Comparison of ENCODE assay signal across 8 cellular contexts in the genomic region with DNA sequence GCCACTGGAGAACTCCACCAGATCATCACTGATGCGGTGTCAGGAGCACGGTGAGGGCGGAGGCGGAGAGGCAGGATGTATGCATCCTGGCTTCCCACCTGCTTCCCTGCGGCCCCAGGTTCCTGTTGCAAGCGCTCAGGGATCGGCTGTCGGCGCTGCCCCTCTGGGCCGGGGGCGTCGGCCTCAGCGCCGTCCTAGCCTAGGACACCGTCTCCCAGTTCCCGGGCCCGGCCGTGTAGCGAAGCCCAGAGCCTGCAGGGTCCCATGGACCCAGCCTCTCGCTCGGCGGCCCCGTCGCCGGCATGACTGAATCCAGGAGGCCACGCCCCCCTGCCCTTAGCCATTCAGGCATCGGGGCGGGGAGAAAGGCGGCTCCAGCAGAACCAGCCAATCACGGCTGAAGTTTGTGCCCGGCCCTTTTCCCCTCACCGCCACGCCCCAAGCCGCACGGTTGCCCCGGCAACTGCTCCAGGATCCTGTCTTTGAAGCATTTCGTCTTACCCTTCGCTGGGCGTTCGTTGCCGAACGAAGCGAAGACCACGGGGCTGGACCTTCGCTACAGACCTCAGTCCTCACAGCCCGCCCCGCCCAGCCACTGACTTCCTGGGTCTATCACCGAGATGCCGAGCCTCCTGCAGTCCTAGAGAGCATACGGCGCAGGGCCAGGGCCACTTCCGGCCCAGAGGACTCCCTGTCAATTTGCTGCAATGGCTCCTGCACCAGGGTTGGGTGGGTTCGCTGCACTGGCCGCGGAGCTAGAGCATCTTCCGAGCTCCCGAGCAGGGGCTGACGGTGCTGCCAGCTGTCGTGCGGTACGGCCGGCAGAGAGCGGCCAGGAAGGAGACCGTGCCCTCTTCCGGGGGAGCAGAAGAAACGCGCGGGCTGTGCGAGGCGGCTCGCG. TPM values are rescaled to one million over a fixed set of nuclear protein-coding genes. Genes with fewer than 3 reads are reported as not detected.
A peak's percentile ranks its signal among the peaks of the same experiment; 100 is the strongest.
DNase-seq lines count a peak whose midpoint lies in the region; ATAC-seq, FAIRE-seq and TF ChIP-seq lines count a peak whose summit lies in the region.

No MANE protein-coding gene starts in this region.

- H3K4me3 ChIP-seq in GM12864 (ENCODE audit: low read depth, low read length), result peak overlapping the region; percentile 77
- H3K4me3 ChIP-seq in SK-N-SH (ENCODE audit: low read depth in 2 of 2, low read length in 1 of 2), result peak overlapping the region; percentile 61 to 83
- peak overlapping the region; percentile 60 to 90 (median 62) for H3K4me3 ChIP-seq in pancreas
- peak overlapping the region; percentile 77 to 87 for H3K4me3 ChIP-seq in tibial artery

- H3K4me2 ChIP-seq in SK-N-SH, result peak overlapping the region; percentile 97

- H3K79me2 ChIP-seq in SK-N-SH (ENCODE audit: insufficient read depth), result peaks cover 4% of the 10 kb centered on the region; the same call in 1 of the 2 replicates

- H3K36me3 ChIP-seq in SK-N-SH (replicated peaks in 1 of 2; ENCODE audit: control insufficient read depth in 1 of 2, insufficient read depth in 2 of 2, low read length in 1 of 2) (peaks cover 27 to 29% of the 10 kb centered on the region in 2 experiments), pancreas (peaks cover 0 to 9% (median 6%) of the 10 kb centered on the region in 3 donors), tibial artery (peaks cover 11 to 20% (median 19%) of the 10 kb centered on the region in 3 donors)

- ATAC-seq in HG02610 (IDR thresholded peaks at IDR 0.05; ENCODE audit: unreplicated experiment) (peak; percentile 87), pancreas (peak; percentile 95 to 99 (median 96))
- peak; percentile 91 to 94 for ATAC-seq in activated naive CD4-positive, alpha-beta T cell treated with anti-CD3 and anti-CD28 coated beads, Interleukin-2, amount 50 U/mL, for 72 hours

- POLR2A ChIA-PET in SK-N-SH (lab: Yijun Ruan, JAX), result interaction anchor here (0.7 kb wide), 1 partner anchor 26 kb away, joined by 3 read pairs; no protein-coding TSS in a partner anchor

- peak; percentile 23 for TF ChIP-seq CTCF in GM12864 (IDR thresholded peaks at IDR 0.05; ENCODE audit: low read depth, low read length, missing control alignments)
- TF ChIP-seq CTCF in SK-N-SH (IDR thresholded peaks at IDR 0.05), result no peak
- TF ChIP-seq CTCF in pancreas (IDR thresholded peaks at IDR 0.05), result no peak
- TF ChIP-seq CTCF in tibial artery (IDR thresholded peaks at IDR 0.05), result no peak

- H3K27me3 ChIP-seq in SK-N-SH (ENCODE audit: insufficient read depth), result no peaks in the 10 kb centered on the region
- H3K27me3 ChIP-seq in pancreas, result no peaks in the 10 kb centered on the region
- no peaks in the 10 kb centered on the region for H3K27me3 ChIP-seq in tibial artery

- CTCF ChIA-PET in SK-N-SH (lab: Yijun Ruan, JAX), result interaction anchor here (0.7 to 1.3 kb wide), 5 partner anchors 10 to 173 kb away, joined by 3 to 4 read pairs (median 4); a partner anchor contains a TSS

- peaks cover 11 to 12% of the 10 kb centered on the region in 2 donors for H3K36me3 Mint-ChIP-seq in activated naive CD4-positive, alpha-beta T cell treated with anti-CD3 and anti-CD28 coated beads, Interleukin-2, amount 50 U/mL, for 72 hours

- no peaks in the 10 kb centered on the region for H4K20me1 ChIP-seq in SK-N-SH (ENCODE audit: insufficient read depth)

- peaks cover 4 to 6% of the 10 kb centered on the region in 2 experiments; a peak in 1 of 4 replicates for H3K4me1 ChIP-seq in SK-N-SH (ENCODE audit: control insufficient read depth in 1 of 2, insufficient read depth in 2 of 2, low read depth in 1 of 2, low read length in 1 of 2)
- peaks cover 3 to 16% (median 10%) of the 10 kb centered on the region in 3 donors for H3K4me1 ChIP-seq in pancreas
- H3K4me1 ChIP-seq in tibial artery, result peaks cover 0 to 25% (median 21%) of the 10 kb centered on the region in 4 donors

- H3K27ac Mint-ChIP-seq in activated naive CD4-positive, alpha-beta T cell treated with anti-CD3 and anti-CD28 coated beads, Interleukin-2, amount 50 U/mL, for 72 hours, result peak overlapping the region; percentile 83 to 88

- no peak for TF ChIP-seq EP300 in SK-N-SH (IDR thresholded peaks at IDR 0.05; ENCODE audit: borderline replicate concordance in 1 of 2, low read depth in 1 of 2, low read length in 1 of 2)

- peak; percentile 23 for FAIRE-seq in pancreas (lab: Jason Lieb, UNC)

- H3K27ac ChIP-seq in SK-N-SH (ENCODE audit: low read depth in 2 of 2, low read length in 1 of 2) (peak overlapping the region; percentile 71 to 78), pancreas (peak overlapping the region; percentile 62 to 79 (median 75)), tibial artery (peak overlapping the region; percentile 73 to 83)

- H3F3A ChIP-seq in SK-N-SH (replicated peaks; ENCODE audit: insufficient read depth), result peaks cover 25% of the 10 kb centered on the region

- no peak for TF ChIP-seq RAD21 in SK-N-SH (IDR thresholded peaks at IDR 0.05; ENCODE audit: low read length)

- intact Hi-C loops in head of caudate nucleus (cut with DNase I), result no loop called here
- intact Hi-C loops in pancreas (cut with DNase I), result no loop called here
- intact Hi-C loops in tibial artery (cut with DNase I; ENCODE audit: low total_unique reads), result loop anchor here (5.0 kb wide), 1 partner anchor 67 kb away; no protein-coding TSS in a partner anchor

- H2AFZ ChIP-seq in SK-N-SH (ENCODE audit: low read depth), result peak overlapping the region; percentile 87

- H3K9ac ChIP-seq in SK-N-SH, result peak overlapping the region; percentile 58

- H3K9me3 ChIP-seq in SK-N-SH (no peaks in the 10 kb centered on the region), pancreas (no peaks in the 10 kb centered on the region), tibial artery (no peaks in the 10 kb centered on the region)

- H3K9me3 Mint-ChIP-seq in activated naive CD4-positive, alpha-beta T cell treated with anti-CD3 and anti-CD28 coated beads, Interleukin-2, amount 50 U/mL, for 72 hours, result no peaks in the 10 kb centered on the region

- 1% methylated on average over 36 of the region's 72 CpGs for WGBS in SK-N-SH (ENCODE audit: low lambda C conversion rate)
- 0% methylated on average over 69 to 72 of the region's 72 CpGs for WGBS in pancreas, 2 donors

- DNase-seq in GM12864 (ENCODE audit: low read depth), result peak; percentile 72
- peak; percentile 96 for DNase-seq in NCI-H1092 (lab: John Stamatoyannopoulos, UW)
- peak; percentile 96 for DNase-seq in SK-N-SH
- DNase-seq in activated naive CD4-positive, alpha-beta T cell treated with anti-CD3 and anti-CD28 coated beads, Interleukin-2, amount 50 U/mL, for 72 hours (ENCODE audit: low spot score in 2 of 2), result peak; percentile 95 to 98
- peak; percentile 94 to 99 (median 98) for DNase-seq in head of caudate nucleus
- peak; percentile 93 to 98 (median 96) for DNase-seq in pancreas
- DNase-seq in tibial artery, result peak; percentile 97 to 98

- H3K9me2 ChIP-seq in SK-N-SH, result no peaks in the 10 kb centered on the region

TF ChIP-seq in SK-N-SH, 30 proteins besides CTCF, POLR2A, EP300 and RAD21 (continues in another document):
- no peak for TF ChIP-seq RFX5 (IDR thresholded peaks at IDR 0.05; ENCODE audit: low read length)
- TF ChIP-seq, protein P1, sequence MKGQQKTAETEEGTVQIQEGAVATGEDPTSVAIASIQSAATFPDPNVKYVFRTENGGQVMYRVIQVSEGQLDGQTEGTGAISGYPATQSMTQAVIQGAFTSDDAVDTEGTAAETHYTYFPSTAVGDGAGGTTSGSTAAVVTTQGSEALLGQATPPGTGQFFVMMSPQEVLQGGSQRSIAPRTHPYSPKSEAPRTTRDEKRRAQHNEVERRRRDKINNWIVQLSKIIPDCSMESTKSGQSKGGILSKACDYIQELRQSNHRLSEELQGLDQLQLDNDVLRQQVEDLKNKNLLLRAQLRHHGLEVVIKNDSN (IDR thresholded peaks at IDR 0.05; ENCODE audit: borderline replicate concordance, low read depth), result no peak
- TF ChIP-seq TCF12 (IDR thresholded peaks at IDR 0.05), result no peak; the same call in 1 of the 2 replicates
- TF ChIP-seq SIN3A (IDR thresholded peaks at IDR 0.05; ENCODE audit: borderline replicate concordance, low read depth, low read length), result no peak; the same call in 1 of the 2 replicates
- TF ChIP-seq, protein P2, sequence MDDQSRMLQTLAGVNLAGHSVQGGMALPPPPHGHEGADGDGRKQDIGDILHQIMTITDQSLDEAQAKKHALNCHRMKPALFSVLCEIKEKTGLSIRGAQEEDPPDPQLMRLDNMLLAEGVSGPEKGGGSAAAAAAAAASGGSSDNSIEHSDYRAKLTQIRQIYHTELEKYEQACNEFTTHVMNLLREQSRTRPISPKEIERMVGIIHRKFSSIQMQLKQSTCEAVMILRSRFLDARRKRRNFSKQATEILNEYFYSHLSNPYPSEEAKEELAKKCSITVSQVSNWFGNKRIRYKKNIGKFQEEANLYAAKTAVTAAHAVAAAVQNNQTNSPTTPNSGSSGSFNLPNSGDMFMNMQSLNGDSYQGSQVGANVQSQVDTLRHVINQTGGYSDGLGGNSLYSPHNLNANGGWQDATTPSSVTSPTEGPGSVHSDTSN (IDR thresholded peaks at IDR 0.05), result peak; percentile 34
- TF ChIP-seq TAF1 (IDR thresholded peaks at IDR 0.05; ENCODE audit: borderline replicate concordance, low read depth, low read length), result peak; percentile 61

RNA-seq across cellular contexts. Expression of a gene that starts 10.6 kb away (rescaled TPM):
- polyA plus RNA-seq in SK-N-SH (2012; rRNA removed), result 0.83 and 1.1 TPM in 2 replicates
- polyA plus RNA-seq in SK-N-SH (2012; cell fraction: cytosol; rRNA removed), result 0.55 and 0.92 TPM in 2 replicates
- polyA plus RNA-seq in SK-N-SH (2012; cell fraction: nucleus; rRNA removed), result 1.4 and 2.5 TPM in 2 replicates
- 1 to 10 TPM; 6.1 to 8.2 TPM for total RNA-seq in activated naive CD4-positive, alpha-beta T cell treated with anti-CD3 and anti-CD28 coated beads, Interleukin-2, amount 50 U/mL, for 72 hours
- 1 to 10 TPM; 5.0 to 8.8 (median 6.7) TPM for total RNA-seq in pancreas
- 1 to 10 TPM; 5.8 to 7.5 TPM for polyA plus RNA-seq in pancreas

RNA-seq across cellular contexts. Expression of a gene that starts 11.8 kb away (rescaled TPM):
- 7.6 and 9.7 TPM in 2 replicates for polyA plus RNA-seq in SK-N-SH (2012; rRNA removed)
- polyA plus RNA-seq in SK-N-SH (2012; cell fraction: cytosol; rRNA removed), result 3.8 and 6.7 TPM in 2 replicates
- polyA plus RNA-seq in SK-N-SH (2012; cell fraction: nucleus; rRNA removed), result 17.6 and 22.7 TPM in 2 replicates
- under 1 TPM in 1 of 2 donors, not detected in 1; 0.18 TPM for total RNA-seq in activated naive CD4-positive, alpha-beta T cell treated with anti-CD3 and anti-CD28 coated beads, Interleukin-2, amount 50 U/mL, for 72 hours
- total RNA-seq in pancreas, result 1 to 10 TPM; 6.5 to 10.0 (median 8.0) TPM
- polyA plus RNA-seq in pancreas, result 10 to 100 TPM; 22.4 to 43.3 TPM

RNA-seq across cellular contexts. Expression of a gene that starts 25.1 kb away (rescaled TPM):
- polyA plus RNA-seq in SK-N-SH (2012; rRNA removed), result 0.05 TPM in 1 of 2 replicates, not detected in the other
- polyA plus RNA-seq in SK-N-SH (2012; cell fraction: cytosol; rRNA removed), result not detected in 2 replicates
- 0.08 and 0.16 TPM in 2 replicates for polyA plus RNA-seq in SK-N-SH (2012; cell fraction: nucleus; rRNA removed)
- total RNA-seq in activated naive CD4-positive, alpha-beta T cell treated with anti-CD3 and anti-CD28 coated beads, Interleukin-2, amount 50 U/mL, for 72 hours, result under 1 TPM; 0.14 to 0.68 TPM
- total RNA-seq in pancreas, result under 1 TPM in 1 of 6 donors, not detected in 5; 0.35 TPM
- polyA plus RNA-seq in pancreas, result not detected

RNA-seq across cellular contexts. Expression of a gene that starts 58.8 kb away (rescaled TPM):
- polyA plus RNA-seq in SK-N-SH (2012; rRNA removed), result 26.4 and 34.7 TPM in 2 replicates
- 21.8 and 21.9 TPM in 2 replicates for polyA plus RNA-seq in SK-N-SH (2012; cell fraction: cytosol; rRNA removed)
- polyA plus RNA-seq in SK-N-SH (2012; cell fraction: nucleus; rRNA removed), result 39.1 and 47.2 TPM in 2 replicates
- 1,000 to 10,000 TPM; 2,042 to 3,291 TPM for total RNA-seq in activated naive CD4-positive, alpha-beta T cell treated with anti-CD3 and anti-CD28 coated beads, Interleukin-2, amount 50 U/mL, for 72 hours
- total RNA-seq in pancreas, result 100 to 1,000 TPM; 151 to 928 (median 250) TPM
- polyA plus RNA-seq in pancreas, result 100 to 1,000 TPM; 232 to 815 TPM

Comparison
In these comparisons a context has a peak if more than half of its experiments do, and no peak if none do; other contexts are left out.
1. Peak in every context shown above with its lines: DNase-seq, ATAC-seq, H3K4me3 ChIP-seq and H3K27ac ChIP-seq.
2. RNA of a gene that starts 11.8 kb away (total RNA-seq): 6.5 to 10.0 TPM in pancreas; 0.18 TPM in activated naive CD4-positive, alpha-beta T cell treated with anti-CD3 and anti-CD28 coated beads, Interleukin-2, amount 50 U/mL, for 72 hours; every median in the first group is over 4 times any median in the second.